In the genomic region with DNA sequence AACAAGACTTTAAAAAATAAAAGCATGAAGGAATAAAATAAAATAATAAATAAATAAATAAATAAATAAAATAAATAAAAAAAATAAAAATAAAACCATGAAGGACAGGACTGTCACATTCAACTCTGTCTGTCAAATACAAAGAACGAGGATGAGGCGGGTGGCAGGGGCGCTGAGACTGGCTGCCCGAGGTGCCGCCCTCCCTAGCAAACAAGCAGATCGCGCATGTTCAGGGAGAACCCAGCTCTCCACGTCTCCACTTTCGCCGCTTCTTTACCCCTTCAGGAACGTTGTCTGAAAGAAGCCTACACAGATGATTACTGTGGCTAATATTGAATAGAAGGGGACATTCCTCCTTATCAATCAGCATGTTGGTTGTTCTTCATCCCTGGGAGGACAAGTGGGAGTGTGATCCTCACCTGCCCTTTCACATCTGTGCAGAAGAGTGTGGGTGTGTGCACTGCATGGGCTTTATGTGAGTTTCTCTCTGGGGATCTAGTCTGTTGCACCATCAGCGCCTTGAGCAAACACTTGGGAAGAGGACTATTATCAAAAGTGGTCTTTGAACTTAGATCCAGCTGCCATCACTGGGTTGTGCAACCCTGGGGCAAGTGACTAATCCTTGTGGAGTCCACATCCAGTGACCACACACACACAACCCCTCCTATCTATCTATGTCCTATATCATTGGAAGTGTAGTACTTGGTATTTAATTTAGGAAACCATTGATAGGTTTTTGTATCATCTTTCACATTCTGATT, we compare ENCODE assay signal across 1 cellular context.
TF ChIP-seq lines count a peak whose summit lies in the region.

No MANE protein-coding gene starts in this region.

TF ChIP-seq in HepG2, 621 proteins besides CTCF, POLR2A, EP300 and RAD21 (continued from another document and continues in another):
- TF ChIP-seq, protein P1, sequence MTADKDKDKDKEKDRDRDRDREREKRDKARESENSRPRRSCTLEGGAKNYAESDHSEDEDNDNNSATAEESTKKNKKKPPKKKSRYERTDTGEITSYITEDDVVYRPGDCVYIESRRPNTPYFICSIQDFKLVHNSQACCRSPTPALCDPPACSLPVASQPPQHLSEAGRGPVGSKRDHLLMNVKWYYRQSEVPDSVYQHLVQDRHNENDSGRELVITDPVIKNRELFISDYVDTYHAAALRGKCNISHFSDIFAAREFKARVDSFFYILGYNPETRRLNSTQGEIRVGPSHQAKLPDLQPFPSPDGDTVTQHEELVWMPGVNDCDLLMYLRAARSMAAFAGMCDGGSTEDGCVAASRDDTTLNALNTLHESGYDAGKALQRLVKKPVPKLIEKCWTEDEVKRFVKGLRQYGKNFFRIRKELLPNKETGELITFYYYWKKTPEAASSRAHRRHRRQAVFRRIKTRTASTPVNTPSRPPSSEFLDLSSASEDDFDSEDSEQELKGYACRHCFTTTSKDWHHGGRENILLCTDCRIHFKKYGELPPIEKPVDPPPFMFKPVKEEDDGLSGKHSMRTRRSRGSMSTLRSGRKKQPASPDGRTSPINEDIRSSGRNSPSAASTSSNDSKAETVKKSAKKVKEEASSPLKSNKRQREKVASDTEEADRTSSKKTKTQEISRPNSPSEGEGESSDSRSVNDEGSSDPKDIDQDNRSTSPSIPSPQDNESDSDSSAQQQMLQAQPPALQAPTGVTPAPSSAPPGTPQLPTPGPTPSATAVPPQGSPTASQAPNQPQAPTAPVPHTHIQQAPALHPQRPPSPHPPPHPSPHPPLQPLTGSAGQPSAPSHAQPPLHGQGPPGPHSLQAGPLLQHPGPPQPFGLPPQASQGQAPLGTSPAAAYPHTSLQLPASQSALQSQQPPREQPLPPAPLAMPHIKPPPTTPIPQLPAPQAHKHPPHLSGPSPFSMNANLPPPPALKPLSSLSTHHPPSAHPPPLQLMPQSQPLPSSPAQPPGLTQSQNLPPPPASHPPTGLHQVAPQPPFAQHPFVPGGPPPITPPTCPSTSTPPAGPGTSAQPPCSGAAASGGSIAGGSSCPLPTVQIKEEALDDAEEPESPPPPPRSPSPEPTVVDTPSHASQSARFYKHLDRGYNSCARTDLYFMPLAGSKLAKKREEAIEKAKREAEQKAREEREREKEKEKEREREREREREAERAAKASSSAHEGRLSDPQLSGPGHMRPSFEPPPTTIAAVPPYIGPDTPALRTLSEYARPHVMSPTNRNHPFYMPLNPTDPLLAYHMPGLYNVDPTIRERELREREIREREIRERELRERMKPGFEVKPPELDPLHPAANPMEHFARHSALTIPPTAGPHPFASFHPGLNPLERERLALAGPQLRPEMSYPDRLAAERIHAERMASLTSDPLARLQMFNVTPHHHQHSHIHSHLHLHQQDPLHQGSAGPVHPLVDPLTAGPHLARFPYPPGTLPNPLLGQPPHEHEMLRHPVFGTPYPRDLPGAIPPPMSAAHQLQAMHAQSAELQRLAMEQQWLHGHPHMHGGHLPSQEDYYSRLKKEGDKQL (CRISPR knock-in tag; IDR thresholded peaks at IDR 0.05; ENCODE audit: low read depth), result 0 out of 2 replicates have a peak, but pooled peaks have one; percentile 28
- TF ChIP-seq ZFP1 (CRISPR knock-in tag; IDR thresholded peaks at IDR 0.05) (peak; percentile 71; the same call in 1 of the 2 replicates), HOXA5 (CRISPR knock-in tag; IDR thresholded peaks at IDR 0.05) (no peak), ZBTB7B (CRISPR knock-in tag; IDR thresholded peaks at IDR 0.05) (no peak), PAF1 (CRISPR knock-in tag; IDR thresholded peaks at IDR 0.05) (no peak), ZNF430 (CRISPR knock-in tag; IDR thresholded peaks at IDR 0.05) (0 out of 2 replicates have a peak, but pooled peaks have one; percentile 28), ZNF33A (CRISPR knock-in tag; IDR thresholded peaks at IDR 0.05; ENCODE audit: borderline replicate concordance) (no peak), ZNF766 (CRISPR knock-in tag; IDR thresholded peaks at IDR 0.05; ENCODE audit: borderline replicate concordance) (no peak), SAFB2 (CRISPR knock-in tag; IDR thresholded peaks at IDR 0.05; ENCODE audit: borderline replicate concordance, low read depth) (no peak), ZNF660 (CRISPR knock-in tag; IDR thresholded peaks at IDR 0.05; ENCODE audit: borderline replicate concordance, low read depth) (no peak), ISX (CRISPR knock-in tag; conservative IDR thresholded peaks at IDR 0.05) (no peak), HMGA1 (CRISPR knock-in tag; conservative IDR thresholded peaks at IDR 0.05) (no peak), ZFP90 (CRISPR knock-in tag; IDR thresholded peaks at IDR 0.05; ENCODE audit: borderline replicate concordance) (0 out of 2 replicates have a peak, but pooled peaks have one; percentile 54), EED (CRISPR knock-in tag; IDR thresholded peaks at IDR 0.05) (no peak), SALL1 (CRISPR knock-in tag; IDR thresholded peaks at IDR 0.05) (peak; percentile 90), ZNF253 (CRISPR knock-in tag; IDR thresholded peaks at IDR 0.05; ENCODE audit: borderline replicate concordance) (no peak), KDM4B (CRISPR knock-in tag; IDR thresholded peaks at IDR 0.05) (no peak)
- TF ChIP-seq, protein P2, sequence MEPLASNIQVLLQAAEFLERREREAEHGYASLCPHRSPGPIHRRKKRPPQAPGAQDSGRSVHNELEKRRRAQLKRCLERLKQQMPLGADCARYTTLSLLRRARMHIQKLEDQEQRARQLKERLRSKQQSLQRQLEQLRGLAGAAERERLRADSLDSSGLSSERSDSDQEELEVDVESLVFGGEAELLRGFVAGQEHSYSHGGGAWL (CRISPR knock-in tag; IDR thresholded peaks at IDR 0.05), result no peak
- TF ChIP-seq, protein P3, sequence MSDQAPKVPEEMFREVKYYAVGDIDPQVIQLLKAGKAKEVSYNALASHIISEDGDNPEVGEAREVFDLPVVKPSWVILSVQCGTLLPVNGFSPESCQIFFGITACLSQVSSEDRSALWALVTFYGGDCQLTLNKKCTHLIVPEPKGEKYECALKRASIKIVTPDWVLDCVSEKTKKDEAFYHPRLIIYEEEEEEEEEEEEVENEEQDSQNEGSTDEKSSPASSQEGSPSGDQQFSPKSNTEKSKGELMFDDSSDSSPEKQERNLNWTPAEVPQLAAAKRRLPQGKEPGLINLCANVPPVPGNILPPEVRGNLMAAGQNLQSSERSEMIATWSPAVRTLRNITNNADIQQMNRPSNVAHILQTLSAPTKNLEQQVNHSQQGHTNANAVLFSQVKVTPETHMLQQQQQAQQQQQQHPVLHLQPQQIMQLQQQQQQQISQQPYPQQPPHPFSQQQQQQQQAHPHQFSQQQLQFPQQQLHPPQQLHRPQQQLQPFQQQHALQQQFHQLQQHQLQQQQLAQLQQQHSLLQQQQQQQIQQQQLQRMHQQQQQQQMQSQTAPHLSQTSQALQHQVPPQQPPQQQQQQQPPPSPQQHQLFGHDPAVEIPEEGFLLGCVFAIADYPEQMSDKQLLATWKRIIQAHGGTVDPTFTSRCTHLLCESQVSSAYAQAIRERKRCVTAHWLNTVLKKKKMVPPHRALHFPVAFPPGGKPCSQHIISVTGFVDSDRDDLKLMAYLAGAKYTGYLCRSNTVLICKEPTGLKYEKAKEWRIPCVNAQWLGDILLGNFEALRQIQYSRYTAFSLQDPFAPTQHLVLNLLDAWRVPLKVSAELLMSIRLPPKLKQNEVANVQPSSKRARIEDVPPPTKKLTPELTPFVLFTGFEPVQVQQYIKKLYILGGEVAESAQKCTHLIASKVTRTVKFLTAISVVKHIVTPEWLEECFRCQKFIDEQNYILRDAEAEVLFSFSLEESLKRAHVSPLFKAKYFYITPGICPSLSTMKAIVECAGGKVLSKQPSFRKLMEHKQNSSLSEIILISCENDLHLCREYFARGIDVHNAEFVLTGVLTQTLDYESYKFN (CRISPR knock-in tag; conservative IDR thresholded peaks at IDR 0.05), result peak; percentile 69
- TF ChIP-seq, protein P4, sequence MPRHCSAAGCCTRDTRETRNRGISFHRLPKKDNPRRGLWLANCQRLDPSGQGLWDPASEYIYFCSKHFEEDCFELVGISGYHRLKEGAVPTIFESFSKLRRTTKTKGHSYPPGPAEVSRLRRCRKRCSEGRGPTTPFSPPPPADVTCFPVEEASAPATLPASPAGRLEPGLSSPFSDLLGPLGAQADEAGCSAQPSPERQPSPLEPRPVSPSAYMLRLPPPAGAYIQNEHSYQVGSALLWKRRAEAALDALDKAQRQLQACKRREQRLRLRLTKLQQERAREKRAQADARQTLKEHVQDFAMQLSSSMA (CRISPR knock-in tag; IDR thresholded peaks at IDR 0.05), result no peak
- TF ChIP-seq, protein P5, sequence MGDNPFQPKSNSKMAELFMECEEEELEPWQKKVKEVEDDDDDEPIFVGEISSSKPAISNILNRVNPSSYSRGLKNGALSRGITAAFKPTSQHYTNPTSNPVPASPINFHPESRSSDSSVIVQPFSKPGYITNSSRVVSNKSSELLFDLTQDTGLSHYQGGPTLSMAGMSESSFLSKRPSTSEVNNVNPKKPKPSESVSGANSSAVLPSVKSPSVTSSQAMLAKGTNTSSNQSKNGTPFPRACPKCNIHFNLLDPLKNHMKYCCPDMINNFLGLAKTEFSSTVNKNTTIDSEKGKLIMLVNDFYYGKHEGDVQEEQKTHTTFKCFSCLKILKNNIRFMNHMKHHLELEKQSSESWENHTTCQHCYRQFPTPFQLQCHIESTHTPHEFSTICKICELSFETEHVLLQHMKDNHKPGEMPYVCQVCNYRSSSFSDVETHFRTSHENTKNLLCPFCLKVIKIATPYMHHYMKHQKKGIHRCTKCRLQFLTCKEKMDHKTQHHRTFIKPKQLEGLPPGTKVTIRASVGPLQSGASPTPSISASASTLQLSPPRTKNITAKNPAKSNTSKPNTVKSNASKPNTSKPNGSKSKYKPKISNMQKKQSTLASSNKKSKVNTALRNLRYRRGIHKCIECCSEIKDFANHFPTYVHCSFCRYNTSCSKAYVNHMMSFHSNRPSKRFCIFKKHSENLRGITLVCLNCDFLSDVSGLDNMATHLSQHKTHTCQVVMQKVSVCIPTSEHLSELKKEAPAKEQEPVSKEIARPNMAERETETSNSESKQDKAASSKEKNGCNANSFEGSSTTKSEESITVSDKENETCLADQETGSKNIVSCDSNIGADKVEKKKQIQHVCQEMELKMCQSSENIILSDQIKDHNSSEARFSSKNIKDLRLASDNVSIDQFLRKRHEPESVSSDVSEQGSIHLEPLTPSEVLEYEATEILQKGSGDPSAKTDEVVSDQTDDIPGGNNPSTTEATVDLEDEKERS (CRISPR knock-in tag; IDR thresholded peaks at IDR 0.05), result 0 out of 2 replicates have a peak, but pooled peaks have one; percentile 23
- TF ChIP-seq, protein P6, sequence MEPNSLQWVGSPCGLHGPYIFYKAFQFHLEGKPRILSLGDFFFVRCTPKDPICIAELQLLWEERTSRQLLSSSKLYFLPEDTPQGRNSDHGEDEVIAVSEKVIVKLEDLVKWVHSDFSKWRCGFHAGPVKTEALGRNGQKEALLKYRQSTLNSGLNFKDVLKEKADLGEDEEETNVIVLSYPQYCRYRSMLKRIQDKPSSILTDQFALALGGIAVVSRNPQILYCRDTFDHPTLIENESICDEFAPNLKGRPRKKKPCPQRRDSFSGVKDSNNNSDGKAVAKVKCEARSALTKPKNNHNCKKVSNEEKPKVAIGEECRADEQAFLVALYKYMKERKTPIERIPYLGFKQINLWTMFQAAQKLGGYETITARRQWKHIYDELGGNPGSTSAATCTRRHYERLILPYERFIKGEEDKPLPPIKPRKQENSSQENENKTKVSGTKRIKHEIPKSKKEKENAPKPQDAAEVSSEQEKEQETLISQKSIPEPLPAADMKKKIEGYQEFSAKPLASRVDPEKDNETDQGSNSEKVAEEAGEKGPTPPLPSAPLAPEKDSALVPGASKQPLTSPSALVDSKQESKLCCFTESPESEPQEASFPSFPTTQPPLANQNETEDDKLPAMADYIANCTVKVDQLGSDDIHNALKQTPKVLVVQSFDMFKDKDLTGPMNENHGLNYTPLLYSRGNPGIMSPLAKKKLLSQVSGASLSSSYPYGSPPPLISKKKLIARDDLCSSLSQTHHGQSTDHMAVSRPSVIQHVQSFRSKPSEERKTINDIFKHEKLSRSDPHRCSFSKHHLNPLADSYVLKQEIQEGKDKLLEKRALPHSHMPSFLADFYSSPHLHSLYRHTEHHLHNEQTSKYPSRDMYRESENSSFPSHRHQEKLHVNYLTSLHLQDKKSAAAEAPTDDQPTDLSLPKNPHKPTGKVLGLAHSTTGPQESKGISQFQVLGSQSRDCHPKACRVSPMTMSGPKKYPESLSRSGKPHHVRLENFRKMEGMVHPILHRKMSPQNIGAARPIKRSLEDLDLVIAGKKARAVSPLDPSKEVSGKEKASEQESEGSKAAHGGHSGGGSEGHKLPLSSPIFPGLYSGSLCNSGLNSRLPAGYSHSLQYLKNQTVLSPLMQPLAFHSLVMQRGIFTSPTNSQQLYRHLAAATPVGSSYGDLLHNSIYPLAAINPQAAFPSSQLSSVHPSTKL (CRISPR knock-in tag; IDR thresholded peaks at IDR 0.05), result peak; percentile 92
- TF ChIP-seq, protein P7, sequence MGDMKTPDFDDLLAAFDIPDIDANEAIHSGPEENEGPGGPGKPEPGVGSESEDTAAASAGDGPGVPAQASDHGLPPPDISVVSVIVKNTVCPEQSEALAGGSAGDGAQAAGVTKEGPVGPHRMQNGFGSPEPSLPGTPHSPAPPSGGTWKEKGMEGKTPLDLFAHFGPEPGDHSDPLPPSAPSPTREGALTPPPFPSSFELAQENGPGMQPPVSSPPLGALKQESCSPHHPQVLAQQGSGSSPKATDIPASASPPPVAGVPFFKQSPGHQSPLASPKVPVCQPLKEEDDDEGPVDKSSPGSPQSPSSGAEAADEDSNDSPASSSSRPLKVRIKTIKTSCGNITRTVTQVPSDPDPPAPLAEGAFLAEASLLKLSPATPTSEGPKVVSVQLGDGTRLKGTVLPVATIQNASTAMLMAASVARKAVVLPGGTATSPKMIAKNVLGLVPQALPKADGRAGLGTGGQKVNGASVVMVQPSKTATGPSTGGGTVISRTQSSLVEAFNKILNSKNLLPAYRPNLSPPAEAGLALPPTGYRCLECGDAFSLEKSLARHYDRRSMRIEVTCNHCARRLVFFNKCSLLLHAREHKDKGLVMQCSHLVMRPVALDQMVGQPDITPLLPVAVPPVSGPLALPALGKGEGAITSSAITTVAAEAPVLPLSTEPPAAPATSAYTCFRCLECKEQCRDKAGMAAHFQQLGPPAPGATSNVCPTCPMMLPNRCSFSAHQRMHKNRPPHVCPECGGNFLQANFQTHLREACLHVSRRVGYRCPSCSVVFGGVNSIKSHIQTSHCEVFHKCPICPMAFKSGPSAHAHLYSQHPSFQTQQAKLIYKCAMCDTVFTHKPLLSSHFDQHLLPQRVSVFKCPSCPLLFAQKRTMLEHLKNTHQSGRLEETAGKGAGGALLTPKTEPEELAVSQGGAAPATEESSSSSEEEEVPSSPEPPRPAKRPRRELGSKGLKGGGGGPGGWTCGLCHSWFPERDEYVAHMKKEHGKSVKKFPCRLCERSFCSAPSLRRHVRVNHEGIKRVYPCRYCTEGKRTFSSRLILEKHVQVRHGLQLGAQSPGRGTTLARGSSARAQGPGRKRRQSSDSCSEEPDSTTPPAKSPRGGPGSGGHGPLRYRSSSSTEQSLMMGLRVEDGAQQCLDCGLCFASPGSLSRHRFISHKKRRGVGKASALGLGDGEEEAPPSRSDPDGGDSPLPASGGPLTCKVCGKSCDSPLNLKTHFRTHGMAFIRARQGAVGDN (CRISPR knock-in tag; IDR thresholded peaks at IDR 0.05), result no peak
- TF ChIP-seq, protein P8, sequence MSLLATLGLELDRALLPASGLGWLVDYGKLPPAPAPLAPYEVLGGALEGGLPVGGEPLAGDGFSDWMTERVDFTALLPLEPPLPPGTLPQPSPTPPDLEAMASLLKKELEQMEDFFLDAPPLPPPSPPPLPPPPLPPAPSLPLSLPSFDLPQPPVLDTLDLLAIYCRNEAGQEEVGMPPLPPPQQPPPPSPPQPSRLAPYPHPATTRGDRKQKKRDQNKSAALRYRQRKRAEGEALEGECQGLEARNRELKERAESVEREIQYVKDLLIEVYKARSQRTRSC (CRISPR knock-in tag; IDR thresholded peaks at IDR 0.05; ENCODE audit: low read depth), result no peak
